ENCODE assay signal across 1 cellular context in the genomic region with DNA sequence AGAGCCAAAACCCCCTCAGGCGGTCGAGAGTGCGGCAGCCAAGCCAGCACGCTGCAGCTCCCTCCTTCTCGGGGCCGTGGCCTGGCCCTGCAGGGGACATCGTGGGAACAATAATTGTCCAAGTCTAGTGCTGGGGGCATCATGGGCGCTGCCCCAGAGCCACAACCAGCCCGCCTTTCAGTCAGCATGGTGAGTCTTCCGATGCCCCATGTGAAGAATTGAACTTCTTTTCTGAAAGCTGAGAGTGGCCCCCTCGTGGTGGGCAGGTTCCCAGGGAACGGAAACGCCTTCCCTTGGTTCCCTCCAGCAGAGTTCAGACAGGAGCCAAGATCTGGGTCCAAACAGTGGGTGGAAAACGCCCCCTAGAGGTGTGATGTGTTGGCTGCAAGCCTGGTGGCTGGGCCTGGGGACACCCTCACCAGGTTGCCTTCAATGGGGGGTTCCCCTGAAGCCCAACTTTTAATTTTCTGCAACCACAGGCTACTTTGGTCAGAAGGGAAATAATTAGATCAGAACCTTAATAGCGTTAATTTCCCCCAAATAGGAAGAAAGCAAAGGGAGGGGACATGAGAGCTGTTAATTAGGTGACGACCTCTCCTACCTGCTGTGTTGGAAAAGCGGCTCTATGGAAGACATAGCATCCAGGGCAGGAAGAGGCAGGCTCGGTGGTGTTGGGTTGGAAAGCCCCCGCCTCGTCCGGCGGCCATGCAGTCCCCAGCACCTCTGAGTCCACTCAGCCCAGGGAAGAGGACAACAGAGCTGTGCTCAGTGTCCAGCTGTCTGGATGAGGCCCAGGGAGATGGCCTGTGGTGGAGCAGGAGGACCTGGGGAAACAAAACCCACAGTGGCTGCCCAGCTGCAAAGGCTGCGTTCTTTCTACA.
A peak's percentile ranks its signal among the peaks of the same experiment; 100 is the strongest.
TF ChIP-seq lines count a peak whose summit lies in the region.

No MANE protein-coding gene starts in this region.

TF ChIP-seq in HepG2, 621 proteins besides CTCF, POLR2A, EP300 and RAD21 (continued from another document and continues in another):
- TF ChIP-seq HCFC1 (IDR thresholded peaks at IDR 0.05; ENCODE audit: low read depth, low read length) (no peak), TOPORS (CRISPR knock-in tag; IDR thresholded peaks at IDR 0.05) (no peak), ZNF558 (CRISPR knock-in tag; IDR thresholded peaks at IDR 0.05; ENCODE audit: borderline replicate concordance) (no peak), MEF2D (CRISPR knock-in tag; IDR thresholded peaks at IDR 0.05) (peak; percentile 77; the same call in 1 of the 2 replicates), ZNF350 (CRISPR knock-in tag; IDR thresholded peaks at IDR 0.05; ENCODE audit: borderline replicate concordance, low read depth) (peak; percentile 90; the same call in 1 of the 2 replicates), ZNF441 (CRISPR knock-in tag; IDR thresholded peaks at IDR 0.05; ENCODE audit: borderline replicate concordance) (no peak), EED (CRISPR knock-in tag; IDR thresholded peaks at IDR 0.05) (no peak), NRL (CRISPR knock-in tag; IDR thresholded peaks at IDR 0.05; ENCODE audit: borderline replicate concordance) (peak; percentile 68), ZSCAN20 (CRISPR knock-in tag; IDR thresholded peaks at IDR 0.05; ENCODE audit: borderline replicate concordance) (no peak), SNAI1 (CRISPR knock-in tag; IDR thresholded peaks at IDR 0.05; ENCODE audit: borderline replicate concordance) (no peak), ZNF260 (CRISPR knock-in tag; IDR thresholded peaks at IDR 0.05; ENCODE audit: borderline replicate concordance, low read depth) (no peak), BORCS8-MEF2B (CRISPR knock-in tag; IDR thresholded peaks at IDR 0.05) (0 out of 2 replicates have a peak, but pooled peaks have one; percentile 12), THAP11 (CRISPR knock-in tag; IDR thresholded peaks at IDR 0.05) (peak; percentile 79), ZNF569 (CRISPR knock-in tag; IDR thresholded peaks at IDR 0.05; ENCODE audit: borderline replicate concordance) (no peak), NKX3-1 (CRISPR knock-in tag; IDR thresholded peaks at IDR 0.05) (no peak), ETV5 (CRISPR knock-in tag; IDR thresholded peaks at IDR 0.05; ENCODE audit: borderline replicate concordance) (peak; percentile 89), MED1 (CRISPR knock-in tag; IDR thresholded peaks at IDR 0.05) (peak; percentile 70; the same call in 1 of the 2 replicates), ZNF335 (CRISPR knock-in tag; IDR thresholded peaks at IDR 0.05) (no peak), HOXA3 (CRISPR knock-in tag; IDR thresholded peaks at IDR 0.05) (peak; percentile 66; the same call in 1 of the 2 replicates), ISX (CRISPR knock-in tag; conservative IDR thresholded peaks at IDR 0.05) (no peak), ZNF746 (CRISPR knock-in tag; IDR thresholded peaks at IDR 0.05) (no peak), AGO2 (optimal IDR thresholded peaks at IDR 0.05; ENCODE audit: low read depth, low read length) (no peak), EZH2 (conservative IDR thresholded peaks at IDR 0.05; ENCODE audit: low read depth, low read length) (0 out of 2 replicates have a peak, but pooled peaks have one; percentile 17), PHB2 (IDR thresholded peaks at IDR 0.05; ENCODE audit: partially characterized antibody) (no peak), U2AF1 (optimal IDR thresholded peaks at IDR 0.05; ENCODE audit: low read depth, low read length) (peak; percentile 83), PTBP1 (IDR thresholded peaks at IDR 0.05; ENCODE audit: low read depth, low read length, poor library complexity, severe bottlenecking) (no peak), REXO4 (CRISPR knock-in tag; IDR thresholded peaks at IDR 0.05; ENCODE audit: borderline replicate concordance) (no peak), ZSCAN30 (CRISPR knock-in tag; IDR thresholded peaks at IDR 0.05) (no peak), ZKSCAN5 (CRISPR knock-in tag; IDR thresholded peaks at IDR 0.05) (no peak), ZNF577 (CRISPR knock-in tag; IDR thresholded peaks at IDR 0.05; ENCODE audit: borderline replicate concordance, low read depth) (no peak), ZNF468 (CRISPR knock-in tag; IDR thresholded peaks at IDR 0.05) (no peak), CEBPG (CRISPR knock-in tag; IDR thresholded peaks at IDR 0.05) (peak; percentile 37; the same call in 1 of the 2 replicates), RBM22 (optimal IDR thresholded peaks at IDR 0.05; ENCODE audit: low read length) (peak; percentile 65), TCF7L2 (IDR thresholded peaks at IDR 0.05; ENCODE audit: low read depth, low read length) (no peak), NCOA2 (CRISPR knock-in tag; IDR thresholded peaks at IDR 0.05) (no peak; the same call in 1 of the 2 replicates), SP4 (CRISPR knock-in tag; IDR thresholded peaks at IDR 0.05) (0 out of 2 replicates have a peak, but pooled peaks have one; percentile 17), MEIS1 (CRISPR knock-in tag; IDR thresholded peaks at IDR 0.05; ENCODE audit: borderline replicate concordance) (0 out of 2 replicates have a peak, but pooled peaks have one; percentile 36), KAT8 (CRISPR knock-in tag; IDR thresholded peaks at IDR 0.05) (peak; percentile 81), MAF1 (CRISPR knock-in tag; IDR thresholded peaks at IDR 0.05; ENCODE audit: borderline replicate concordance) (no peak), GFI1 (CRISPR knock-in tag; IDR thresholded peaks at IDR 0.05; ENCODE audit: borderline replicate concordance) (no peak)
- TF ChIP-seq, protein P1, sequence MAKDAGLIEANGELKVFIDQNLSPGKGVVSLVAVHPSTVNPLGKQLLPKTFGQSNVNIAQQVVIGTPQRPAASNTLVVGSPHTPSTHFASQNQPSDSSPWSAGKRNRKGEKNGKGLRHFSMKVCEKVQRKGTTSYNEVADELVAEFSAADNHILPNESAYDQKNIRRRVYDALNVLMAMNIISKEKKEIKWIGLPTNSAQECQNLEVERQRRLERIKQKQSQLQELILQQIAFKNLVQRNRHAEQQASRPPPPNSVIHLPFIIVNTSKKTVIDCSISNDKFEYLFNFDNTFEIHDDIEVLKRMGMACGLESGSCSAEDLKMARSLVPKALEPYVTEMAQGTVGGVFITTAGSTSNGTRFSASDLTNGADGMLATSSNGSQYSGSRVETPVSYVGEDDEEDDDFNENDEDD (CRISPR knock-in tag; IDR thresholded peaks at IDR 0.05; ENCODE audit: borderline replicate concordance): peak; percentile 79; the same call in 1 of the 2 replicates
- TF ChIP-seq, protein P2, sequence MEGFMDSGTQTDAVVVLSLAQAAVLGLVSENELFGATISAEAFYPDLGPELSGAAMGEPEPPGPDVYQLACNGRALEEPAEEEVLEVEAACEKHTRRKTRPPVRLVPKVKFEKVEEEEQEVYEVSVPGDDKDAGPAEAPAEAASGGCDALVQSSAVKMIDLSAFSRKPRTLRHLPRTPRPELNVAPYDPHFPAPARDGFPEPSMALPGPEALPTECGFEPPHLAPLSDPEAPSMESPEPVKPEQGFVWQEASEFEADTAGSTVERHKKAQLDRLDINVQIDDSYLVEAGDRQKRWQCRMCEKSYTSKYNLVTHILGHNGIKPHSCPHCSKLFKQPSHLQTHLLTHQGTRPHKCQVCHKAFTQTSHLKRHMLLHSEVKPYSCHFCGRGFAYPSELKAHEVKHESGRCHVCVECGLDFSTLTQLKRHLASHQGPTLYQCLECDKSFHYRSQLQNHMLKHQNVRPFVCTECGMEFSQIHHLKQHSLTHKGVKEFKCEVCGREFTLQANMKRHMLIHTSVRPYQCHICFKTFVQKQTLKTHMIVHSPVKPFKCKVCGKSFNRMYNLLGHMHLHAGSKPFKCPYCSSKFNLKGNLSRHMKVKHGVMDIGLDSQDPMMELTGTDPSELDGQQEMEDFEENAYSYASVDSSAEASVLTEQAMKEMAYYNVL (CRISPR knock-in tag; IDR thresholded peaks at IDR 0.05; ENCODE audit: borderline replicate concordance): peak; percentile 69; the same call in 1 of the 2 replicates
- TF ChIP-seq, protein P3, sequence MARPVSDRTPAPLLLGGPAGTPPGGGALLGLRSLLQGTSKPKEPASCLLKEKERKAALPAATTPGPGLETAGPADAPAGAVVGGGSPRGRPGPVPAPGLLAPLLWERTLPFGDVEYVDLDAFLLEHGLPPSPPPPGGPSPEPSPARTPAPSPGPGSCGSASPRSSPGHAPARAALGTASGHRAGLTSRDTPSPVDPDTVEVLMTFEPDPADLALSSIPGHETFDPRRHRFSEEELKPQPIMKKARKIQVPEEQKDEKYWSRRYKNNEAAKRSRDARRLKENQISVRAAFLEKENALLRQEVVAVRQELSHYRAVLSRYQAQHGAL (CRISPR knock-in tag; IDR thresholded peaks at IDR 0.05; ENCODE audit: not compliant biosample characterization): no peak
- TF ChIP-seq, protein P4, sequence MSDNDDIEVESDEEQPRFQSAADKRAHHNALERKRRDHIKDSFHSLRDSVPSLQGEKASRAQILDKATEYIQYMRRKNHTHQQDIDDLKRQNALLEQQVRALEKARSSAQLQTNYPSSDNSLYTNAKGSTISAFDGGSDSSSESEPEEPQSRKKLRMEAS (IDR thresholded peaks at IDR 0.05): peak; percentile 67
- TF ChIP-seq, protein P5, sequence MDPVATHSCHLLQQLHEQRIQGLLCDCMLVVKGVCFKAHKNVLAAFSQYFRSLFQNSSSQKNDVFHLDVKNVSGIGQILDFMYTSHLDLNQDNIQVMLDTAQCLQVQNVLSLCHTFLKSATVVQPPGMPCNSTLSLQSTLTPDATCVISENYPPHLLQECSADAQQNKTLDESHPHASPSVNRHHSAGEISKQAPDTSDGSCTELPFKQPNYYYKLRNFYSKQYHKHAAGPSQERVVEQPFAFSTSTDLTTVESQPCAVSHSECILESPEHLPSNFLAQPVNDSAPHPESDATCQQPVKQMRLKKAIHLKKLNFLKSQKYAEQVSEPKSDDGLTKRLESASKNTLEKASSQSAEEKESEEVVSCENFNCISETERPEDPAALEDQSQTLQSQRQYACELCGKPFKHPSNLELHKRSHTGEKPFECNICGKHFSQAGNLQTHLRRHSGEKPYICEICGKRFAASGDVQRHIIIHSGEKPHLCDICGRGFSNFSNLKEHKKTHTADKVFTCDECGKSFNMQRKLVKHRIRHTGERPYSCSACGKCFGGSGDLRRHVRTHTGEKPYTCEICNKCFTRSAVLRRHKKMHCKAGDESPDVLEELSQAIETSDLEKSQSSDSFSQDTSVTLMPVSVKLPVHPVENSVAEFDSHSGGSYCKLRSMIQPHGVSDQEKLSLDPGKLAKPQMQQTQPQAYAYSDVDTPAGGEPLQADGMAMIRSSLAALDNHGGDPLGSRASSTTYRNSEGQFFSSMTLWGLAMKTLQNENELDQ (CRISPR knock-in tag; IDR thresholded peaks at IDR 0.05; ENCODE audit: borderline replicate concordance): no peak
- TF ChIP-seq, protein P6, sequence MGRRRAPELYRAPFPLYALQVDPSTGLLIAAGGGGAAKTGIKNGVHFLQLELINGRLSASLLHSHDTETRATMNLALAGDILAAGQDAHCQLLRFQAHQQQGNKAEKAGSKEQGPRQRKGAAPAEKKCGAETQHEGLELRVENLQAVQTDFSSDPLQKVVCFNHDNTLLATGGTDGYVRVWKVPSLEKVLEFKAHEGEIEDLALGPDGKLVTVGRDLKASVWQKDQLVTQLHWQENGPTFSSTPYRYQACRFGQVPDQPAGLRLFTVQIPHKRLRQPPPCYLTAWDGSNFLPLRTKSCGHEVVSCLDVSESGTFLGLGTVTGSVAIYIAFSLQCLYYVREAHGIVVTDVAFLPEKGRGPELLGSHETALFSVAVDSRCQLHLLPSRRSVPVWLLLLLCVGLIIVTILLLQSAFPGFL (CRISPR knock-in tag; IDR thresholded peaks at IDR 0.05): no peak
- TF ChIP-seq, protein P7, sequence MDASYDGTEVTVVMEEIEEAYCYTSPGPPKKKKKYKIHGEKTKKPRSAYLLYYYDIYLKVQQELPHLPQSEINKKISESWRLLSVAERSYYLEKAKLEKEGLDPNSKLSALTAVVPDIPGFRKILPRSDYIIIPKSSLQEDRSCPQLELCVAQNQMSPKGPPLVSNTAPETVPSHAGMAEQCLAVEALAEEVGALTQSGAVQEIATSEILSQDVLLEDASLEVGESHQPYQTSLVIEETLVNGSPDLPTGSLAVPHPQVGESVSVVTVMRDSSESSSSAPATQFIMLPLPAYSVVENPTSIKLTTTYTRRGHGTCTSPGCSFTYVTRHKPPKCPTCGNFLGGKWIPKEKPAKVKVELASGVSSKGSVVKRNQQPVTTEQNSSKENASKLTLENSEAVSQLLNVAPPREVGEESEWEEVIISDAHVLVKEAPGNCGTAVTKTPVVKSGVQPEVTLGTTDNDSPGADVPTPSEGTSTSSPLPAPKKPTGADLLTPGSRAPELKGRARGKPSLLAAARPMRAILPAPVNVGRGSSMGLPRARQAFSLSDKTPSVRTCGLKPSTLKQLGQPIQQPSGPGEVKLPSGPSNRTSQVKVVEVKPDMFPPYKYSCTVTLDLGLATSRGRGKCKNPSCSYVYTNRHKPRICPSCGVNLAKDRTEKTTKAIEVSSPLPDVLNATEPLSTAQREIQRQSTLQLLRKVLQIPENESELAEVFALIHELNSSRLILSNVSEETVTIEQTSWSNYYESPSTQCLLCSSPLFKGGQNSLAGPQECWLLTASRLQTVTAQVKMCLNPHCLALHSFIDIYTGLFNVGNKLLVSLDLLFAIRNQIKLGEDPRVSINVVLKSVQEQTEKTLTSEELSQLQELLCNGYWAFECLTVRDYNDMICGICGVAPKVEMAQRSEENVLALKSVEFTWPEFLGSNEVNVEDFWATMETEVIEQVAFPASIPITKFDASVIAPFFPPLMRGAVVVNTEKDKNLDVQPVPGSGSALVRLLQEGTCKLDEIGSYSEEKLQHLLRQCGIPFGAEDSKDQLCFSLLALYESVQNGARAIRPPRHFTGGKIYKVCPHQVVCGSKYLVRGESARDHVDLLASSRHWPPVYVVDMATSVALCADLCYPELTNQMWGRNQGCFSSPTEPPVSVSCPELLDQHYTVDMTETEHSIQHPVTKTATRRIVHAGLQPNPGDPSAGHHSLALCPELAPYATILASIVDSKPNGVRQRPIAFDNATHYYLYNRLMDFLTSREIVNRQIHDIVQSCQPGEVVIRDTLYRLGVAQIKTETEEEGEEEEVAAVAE (CRISPR knock-in tag; IDR thresholded peaks at IDR 0.05; ENCODE audit: borderline replicate concordance): peak; percentile 72; the same call in 1 of the 2 replicates
- TF ChIP-seq, protein P8, sequence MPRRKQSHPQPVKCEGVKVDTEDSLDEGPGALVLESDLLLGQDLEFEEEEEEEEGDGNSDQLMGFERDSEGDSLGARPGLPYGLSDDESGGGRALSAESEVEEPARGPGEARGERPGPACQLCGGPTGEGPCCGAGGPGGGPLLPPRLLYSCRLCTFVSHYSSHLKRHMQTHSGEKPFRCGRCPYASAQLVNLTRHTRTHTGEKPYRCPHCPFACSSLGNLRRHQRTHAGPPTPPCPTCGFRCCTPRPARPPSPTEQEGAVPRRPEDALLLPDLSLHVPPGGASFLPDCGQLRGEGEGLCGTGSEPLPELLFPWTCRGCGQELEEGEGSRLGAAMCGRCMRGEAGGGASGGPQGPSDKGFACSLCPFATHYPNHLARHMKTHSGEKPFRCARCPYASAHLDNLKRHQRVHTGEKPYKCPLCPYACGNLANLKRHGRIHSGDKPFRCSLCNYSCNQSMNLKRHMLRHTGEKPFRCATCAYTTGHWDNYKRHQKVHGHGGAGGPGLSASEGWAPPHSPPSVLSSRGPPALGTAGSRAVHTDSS (CRISPR knock-in tag; conservative IDR thresholded peaks at IDR 0.05): 0 out of 2 replicates have a peak, but pooled peaks have one; percentile 56
- TF ChIP-seq, protein P9, sequence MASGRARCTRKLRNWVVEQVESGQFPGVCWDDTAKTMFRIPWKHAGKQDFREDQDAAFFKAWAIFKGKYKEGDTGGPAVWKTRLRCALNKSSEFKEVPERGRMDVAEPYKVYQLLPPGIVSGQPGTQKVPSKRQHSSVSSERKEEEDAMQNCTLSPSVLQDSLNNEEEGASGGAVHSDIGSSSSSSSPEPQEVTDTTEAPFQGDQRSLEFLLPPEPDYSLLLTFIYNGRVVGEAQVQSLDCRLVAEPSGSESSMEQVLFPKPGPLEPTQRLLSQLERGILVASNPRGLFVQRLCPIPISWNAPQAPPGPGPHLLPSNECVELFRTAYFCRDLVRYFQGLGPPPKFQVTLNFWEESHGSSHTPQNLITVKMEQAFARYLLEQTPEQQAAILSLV (CRISPR knock-in tag; IDR thresholded peaks at IDR 0.05; ENCODE audit: borderline replicate concordance): peak; percentile 31; the same call in 1 of the 2 replicates
